14 cellular contexts compared by ENCODE assay signal in genomic region chr1:220135755-220136154, GRCh38.
"Had no signal": no experiment of that assay in that cellular context is flagged by ENCODE, and none has a peak within 500 bp of the region (broad histone marks: within the 10 kb centered on the region; RNA-seq: fewer than 3 reads in every experiment).

No MANE protein-coding gene starts in this region.

- H3K4me3 Mint-ChIP-seq: activated naive CD4-positive, alpha-beta T cell treated with anti-CD3 and anti-CD28 coated beads for 36 hours; activated T-helper 1 cell treated with anti-CD3 and anti-CD28 coated beads, Interleukin-12 subunit alpha, Interleukin-12 subunit beta, Interleukin-2, Interleukin-4 antibody, amounts not matched to agents 30 ng/mL and 10 ng/mL and 1 ng/mL, durations not matched to agents 14 hours and 24 hours and 36 hours; neural progenitor cell; stimulated activated naive B cell treated with anti-CD40 and anti-IgM and Interleukin-4, amounts not matched to agents 10 μg/mL and 1 μg/mL and 100 μg/mL, for 72 hours had no signal

- DNase-seq: activated CD4-positive, CD25-positive, alpha-beta regulatory T cell treated with anti-CD3 and anti-CD28 coated beads, Interleukin-2, amount 50 U/mL, for 72 hours; activated naive CD4-positive, alpha-beta T cell treated with anti-CD3 and anti-CD28 coated beads for 36 hours; dorsolateral prefrontal cortex; islet precursor cell; sigmoid colon; spleen; stimulated activated naive B cell treated with anti-CD40 and anti-IgM and Interleukin-4, amounts not matched to agents 10 μg/mL and 1 μg/mL and 100 μg/mL, for 72 hours; substantia nigra; T-helper 9 cell; transverse colon had no signal

- H3K4me1 Mint-ChIP-seq: neural progenitor cell; stimulated activated naive B cell treated with anti-CD40 and anti-IgM and Interleukin-4, amounts not matched to agents 10 μg/mL and 1 μg/mL and 100 μg/mL, for 72 hours had no signal

- H3K27ac Mint-ChIP-seq: activated naive CD4-positive, alpha-beta T cell treated with anti-CD3 and anti-CD28 coated beads for 36 hours; activated T-helper 1 cell treated with anti-CD3 and anti-CD28 coated beads, Interleukin-12 subunit alpha, Interleukin-12 subunit beta, Interleukin-2, Interleukin-4 antibody, amounts not matched to agents 30 ng/mL and 10 ng/mL and 1 ng/mL, durations not matched to agents 14 hours and 24 hours and 36 hours; neural progenitor cell; stimulated activated naive B cell treated with anti-CD40 and anti-IgM and Interleukin-4, amounts not matched to agents 10 μg/mL and 1 μg/mL and 100 μg/mL, for 72 hours had no signal

- H3K9me3 Mint-ChIP-seq: activated naive CD4-positive, alpha-beta T cell treated with anti-CD3 and anti-CD28 coated beads for 36 hours; activated T-helper 1 cell treated with anti-CD3 and anti-CD28 coated beads, Interleukin-12 subunit alpha, Interleukin-12 subunit beta, Interleukin-2, Interleukin-4 antibody, amounts not matched to agents 30 ng/mL and 10 ng/mL and 1 ng/mL, durations not matched to agents 14 hours and 24 hours and 36 hours; neural progenitor cell; stimulated activated naive B cell treated with anti-CD40 and anti-IgM and Interleukin-4, amounts not matched to agents 10 μg/mL and 1 μg/mL and 100 μg/mL, for 72 hours had no signal

- H3K27me3 Mint-ChIP-seq: stimulated activated naive B cell treated with anti-CD40 and anti-IgM and Interleukin-4, amounts not matched to agents 10 μg/mL and 1 μg/mL and 100 μg/mL, for 72 hours had no signal

- ATAC-seq: esophagus mucosa; left lobe of liver; stimulated activated naive B cell treated with anti-CD40 and anti-IgM and Interleukin-4, amounts not matched to agents 10 μg/mL and 1 μg/mL and 100 μg/mL, for 72 hours had no signal
